In genomic region chr1:243391355-243391754, GRCh38 we compare ENCODE assay signal across 26 cellular contexts.
"Had no signal": no experiment of that assay in that cellular context is flagged by ENCODE, and none has a peak within 500 bp of the region (broad histone marks: within the 10 kb centered on the region; RNA-seq: fewer than 3 reads in every experiment).

No MANE protein-coding gene starts in this region.

- H3K4me1 Mint-ChIP-seq: memory B cell had no signal

- H3K9me3 Mint-ChIP-seq: immature natural killer cell; memory B cell; natural killer cell; neural crest cell; stimulated activated naive CD8-positive, alpha-beta T cell treated with anti-CD3 and anti-CD28 coated beads, Interleukin-15, amount 100 ng/mL, for 72 hours had no signal

- H3K9ac ChIP-seq: parathyroid adenoma had no signal

- H3K36me3 Mint-ChIP-seq: natural killer cell had no signal

- H2AFZ ChIP-seq: parathyroid adenoma had no signal

- H3K36me3 ChIP-seq: right lobe of liver, suprapubic skin, transverse colon, upper lobe of right lung, uterus had no signal

- H3K27me3 ChIP-seq: esophagus squamous epithelium, right lobe of liver, suprapubic skin, transverse colon, upper lobe of right lung, uterus had no signal

- H3K4me1 ChIP-seq: esophagus squamous epithelium, lower lobe of right lung, parathyroid adenoma, right lobe of liver, suprapubic skin, transverse colon, upper lobe of right lung, uterus had no signal

- DNase-seq: dermis blood vessel endothelial cell; effector memory CD4-positive, alpha-beta T cell; erythroblast; esophagus squamous epithelium; hypothalamus; immature natural killer cell; islet precursor cell; left ventricle myocardium superior; lower lobe of right lung; natural killer cell; right lobe of liver; small intestine; stimulated activated CD4-positive, alpha-beta T cell treated with anti-CD3 and anti-CD28 coated beads, Interleukin-15, amount 100 ng/mL, for 24 hours; stimulated activated CD4-positive, alpha-beta T cell treated with anti-CD3 and anti-CD28 coated beads, Interleukin-4, amount 100 ng/mL, for 1 hour; stimulated activated CD8-positive, alpha-beta memory T cell treated with anti-CD3 and anti-CD28 coated beads, Interleukin-4, amount 100 ng/mL, for 48 hours; stimulated activated naive CD4-positive, alpha-beta T cell; stimulated activated naive CD8-positive, alpha-beta T cell treated with anti-CD3 and anti-CD28 coated beads, Interleukin-15, amount 100 ng/mL, for 72 hours; transverse colon; upper lobe of right lung; uterus had no signal

- H3K4me3 ChIP-seq: coronary artery, esophagus squamous epithelium, lower lobe of right lung, right lobe of liver, suprapubic skin, transverse colon, upper lobe of right lung, uterus had no signal

- ATAC-seq: left ventricle myocardium superior; lower lobe of right lung; natural killer cell; stimulated activated naive CD8-positive, alpha-beta T cell treated with anti-CD3 and anti-CD28 coated beads, Interleukin-15, amount 100 ng/mL, for 72 hours; upper lobe of right lung had no signal

- H3K9me3 ChIP-seq: esophagus squamous epithelium, lower lobe of right lung, right lobe of liver, suprapubic skin, transverse colon, upper lobe of right lung, uterus had no signal

- H3K27ac ChIP-seq: coronary artery, esophagus squamous epithelium, lower lobe of right lung, parathyroid adenoma, right lobe of liver, suprapubic skin, transverse colon, upper lobe of right lung, uterus had no signal

- H3K27ac Mint-ChIP-seq: immature natural killer cell; memory B cell; natural killer cell; progenitor cell of endocrine pancreas; stimulated activated naive CD8-positive, alpha-beta T cell treated with anti-CD3 and anti-CD28 coated beads, Interleukin-15, amount 100 ng/mL, for 72 hours had no signal

- H3K27me3 Mint-ChIP-seq: memory B cell; progenitor cell of endocrine pancreas; stimulated activated naive CD8-positive, alpha-beta T cell treated with anti-CD3 and anti-CD28 coated beads, Interleukin-15, amount 100 ng/mL, for 72 hours had no signal

- H3K4me3 Mint-ChIP-seq: immature natural killer cell; memory B cell; natural killer cell; neural crest cell; stimulated activated naive CD8-positive, alpha-beta T cell treated with anti-CD3 and anti-CD28 coated beads, Interleukin-15, amount 100 ng/mL, for 72 hours had no signal

- H3K79me2 ChIP-seq: parathyroid adenoma had no signal
